ENCODE assay signal across 12 cellular contexts in genomic region chr18:902179-902718, GRCh38. TPM values are rescaled to one million over a fixed set of nuclear protein-coding genes. Genes with fewer than 3 reads are reported as not detected.
DNase-seq lines count a peak whose midpoint lies in the region; ATAC-seq and TF ChIP-seq lines count a peak whose summit lies in the region.
"Had no signal": no experiment of that assay in that cellular context is flagged by ENCODE, and none has a peak within 500 bp of the region (broad histone marks: within the 10 kb centered on the region; RNA-seq: fewer than 3 reads in every experiment).

No MANE protein-coding gene starts in this region.

- H3K27me3 ChIP-seq in BLaER1 (no peaks in the 10 kb centered on the region), PC-9 (ENCODE audit: insufficient read depth, low read depth) (peaks cover 5% of the 10 kb centered on the region; the same call in 1 of the 2 replicates)

- TF ChIP-seq CTCF in PC-9 (conservative IDR thresholded peaks at IDR 0.05) = peak; percentile 68

- DNase-seq in HPDE6-E6E7 (ENCODE audit: extremely low spot score) = peak; percentile 27
- peak in 1 of 2 experiments; percentile 17 for DNase-seq in PC-9
- peak; percentile 22 for DNase-seq in glomerular visceral epithelial cell (ENCODE audit: extremely low spot score)
- DNase-seq in hypothalamus (lab: John Stamatoyannopoulos, UW) = no peak
- no peak for DNase-seq in C1 segment of cervical spinal cord (lab: John Stamatoyannopoulos, UW)
- DNase-seq in GDM1 (lab: John Stamatoyannopoulos, UW) = no peak
- DNase-seq: activated naive CD4-positive, alpha-beta T cell treated with Interleukin-2 at 50 U/mL for 16 hours; NCI-H774 had no signal

- H3K9me3 ChIP-seq in BLaER1 (peaks cover 31% of the 10 kb centered on the region), PC-9 (ENCODE audit: insufficient read depth, low read depth) (no peaks in the 10 kb centered on the region)
- H3K9me3 ChIP-seq: thoracic aorta had no signal

- H3K9ac ChIP-seq in BLaER1 = no peak overlapping the region

- peaks cover 11% of the 10 kb centered on the region; the same call in 1 of the 2 replicates for H3K4me1 ChIP-seq in BLaER1
- no peaks in the 10 kb centered on the region for H3K4me1 ChIP-seq in PC-9 (replicated peaks; ENCODE audit: insufficient read depth)

- no peaks in the 10 kb centered on the region for H3K9me2 ChIP-seq in PC-9 (ENCODE audit: insufficient read depth)

- H3K27ac ChIP-seq in BLaER1 = no peak overlapping the region
- no peak overlapping the region for H3K27ac ChIP-seq in PC-9
- H3K27ac ChIP-seq: thoracic aorta had no signal

- H4K20me1 ChIP-seq in BLaER1 (no peaks in the 10 kb centered on the region), PC-9 (ENCODE audit: insufficient read depth) (no peaks in the 10 kb centered on the region)

- intact Hi-C loops in PC-9 (cut with micrococcal nuclease; ENCODE audit: unreplicated experiment) = loop anchor here (2.0 to 5.0 kb wide), 2 partner anchors 59 to 190 kb away; no protein-coding TSS in a partner anchor

- no peak for ATAC-seq in GM18870 (IDR thresholded peaks at IDR 0.05; ENCODE audit: unreplicated experiment)
- ATAC-seq: esophagus mucosa had no signal

- H3K36me3 ChIP-seq in BLaER1 (no peaks in the 10 kb centered on the region), PC-9 (ENCODE audit: low read depth) (no peaks in the 10 kb centered on the region)
- H3K36me3 ChIP-seq: thoracic aorta had no signal

- no peak overlapping the region for H3K4me3 ChIP-seq in BLaER1
- no peak overlapping the region for H3K4me3 ChIP-seq in PC-9
- H3K4me3 ChIP-seq: thoracic aorta had no signal

- POLR2A ChIA-PET in PC-9 (lab: Charles Lee; ENCODE audit: unreplicated experiment) = interaction anchor here (0.6 kb wide), 1 partner anchor 1622 kb away, joined by 5 read pairs; no protein-coding TSS in a partner anchor

- H3K4me2 ChIP-seq in BLaER1 (peak overlapping the region; percentile 36; the same call in 1 of the 2 replicates), PC-9 (no peak overlapping the region)

- no peak overlapping the region for H2AFZ ChIP-seq in PC-9

- BruUV-seq in PC-9 (replicated peaks; lab: Mats Ljungman, UMichigan) = no TSS peak

- H3K79me2 ChIP-seq in PC-9 (ENCODE audit: low read depth) = no peaks in the 10 kb centered on the region

- CTCF ChIA-PET in PC-9 (lab: Charles Lee) = no interaction called here

- H3F3A ChIP-seq in PC-9 (ENCODE audit: insufficient read depth, low read depth) = no peaks in the 10 kb centered on the region

RNA-seq across cellular contexts. Expression of gene ADCYAP1, which starts 2.4 kb away (rescaled TPM):
- not detected in 2 replicates for total RNA-seq in PC-9 (2021)

Comparison
In these comparisons a context has a peak if more than half of its experiments do, and no peak if none do; other contexts are left out.
1. DNase-seq: peak in HPDE6-E6E7 (single experiment) and glomerular visceral epithelial cell (single experiment); none in hypothalamus (0 of 51), C1 segment of cervical spinal cord (0 of 14) and GDM1 (single experiment).